Comparison of ENCODE assay signal across 7 cellular contexts in the genomic region with DNA sequence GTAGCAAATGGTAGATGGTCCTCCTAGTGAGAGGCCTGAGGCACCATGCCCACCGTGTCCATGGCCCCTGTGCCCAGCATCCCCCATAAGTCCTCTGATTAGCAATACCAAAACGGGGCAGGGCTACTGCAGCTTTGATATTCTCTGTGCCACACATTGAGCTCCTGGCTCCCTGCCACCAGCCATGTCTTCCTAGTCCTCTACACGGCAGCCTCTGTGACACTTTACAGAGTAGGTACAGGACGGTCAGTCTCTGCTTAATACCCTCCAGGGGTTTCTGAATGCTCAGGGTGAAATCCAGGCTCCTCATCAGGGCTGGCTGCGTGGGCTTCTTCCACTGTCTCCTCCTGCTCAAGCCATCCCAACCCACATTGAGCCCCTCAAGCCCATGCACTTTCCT.
"Had no signal": no experiment of that assay in that cellular context is flagged by ENCODE, and none has a peak within 500 bp of the region (broad histone marks: within the 10 kb centered on the region; RNA-seq: fewer than 3 reads in every experiment).

No MANE protein-coding gene starts in this region.

- DNase-seq: H9, HCEC 1CT had no signal

- ATAC-seq: GM23338, HepG2 had no signal

- H3K27ac Mint-ChIP-seq: GM23338, H9, IgD-negative memory B cell had no signal

- H3K4me3 Mint-ChIP-seq: GM23338, H9, IgD-negative memory B cell had no signal

- H3K4me1 Mint-ChIP-seq: GM23338, H9 had no signal

- FAIRE-seq: H1, H54, HepG2 had no signal

- H3K27me3 Mint-ChIP-seq: IgD-negative memory B cell had no signal

- H3K9me3 Mint-ChIP-seq: GM23338, H9, IgD-negative memory B cell had no signal
